Comparison of ENCODE assay signal across 27 cellular contexts in genomic region chr4:189129044-189129443, GRCh38.
"Had no signal": no experiment of that assay in that cellular context is flagged by ENCODE, and none has a peak within 500 bp of the region (broad histone marks: within the 10 kb centered on the region; RNA-seq: fewer than 3 reads in every experiment).

No MANE protein-coding gene starts in this region.

- FAIRE-seq: urothelium cell line had no signal

- H3K27me3 ChIP-seq: stomach, suprapubic skin, testis, thyroid gland, tibial artery, tibial nerve, transverse colon, upper lobe of left lung, upper lobe of right lung, uterus, vagina had no signal

- H3K36me3 ChIP-seq: stomach, suprapubic skin, thoracic aorta, thyroid gland, tibial artery, tibial nerve, transverse colon, upper lobe of left lung, upper lobe of right lung, uterus, vagina had no signal

- H3K9me3 ChIP-seq: stomach, suprapubic skin, testis, thoracic aorta, thyroid gland, tibial artery, tibial nerve, upper lobe of left lung, upper lobe of right lung, uterus, vagina had no signal

- H3K4me1 ChIP-seq: suprapubic skin, testis, thyroid gland, tibial artery, transverse colon, upper lobe of left lung, upper lobe of right lung, uterus, vagina had no signal

- H3K4me3 ChIP-seq: stomach, suprapubic skin, testis, thoracic aorta, thyroid gland, tibial artery, tibial nerve, transverse colon, upper lobe of left lung, upper lobe of right lung, uterus, vagina had no signal

- ATAC-seq: stimulated activated effector memory CD8-positive, alpha-beta T cell treated with anti-CD3 and anti-CD28 coated beads, Interleukin-12 subunit alpha, Interleukin-12 subunit beta, amount 100 ng/mL, for 72 hours; stimulated activated memory B cell treated with anti-CD40 and anti-IgM and Interleukin-4, amounts not matched to agents 10 μg/mL and 1 μg/mL and 100 μg/mL, for 72 hours; stimulated activated naive B cell treated with anti-CD40 and anti-IgM and Interleukin-4, amounts not matched to agents 10 μg/mL and 1 μg/mL and 100 μg/mL, for 72 hours; stimulated activated naive CD8-positive, alpha-beta T cell treated with anti-CD3 and anti-CD28 coated beads, Interleukin-15, amount 100 ng/mL, for 72 hours; stimulated activated naive CD8-positive, alpha-beta T cell treated with anti-CD3 and anti-CD28 coated beads, Interleukin-15, Interleukin-2, amounts not matched to agents 100 U/mL and 50 U/mL, for 24 hours; upper lobe of right lung had no signal

- DNase-seq: stimulated activated CD4-positive, alpha-beta T cell treated with anti-CD3 and anti-CD28 coated beads, Interleukin-2, amount 100 ng/mL, for 48 hours; stimulated activated CD4-positive, alpha-beta T cell treated with anti-CD3 and anti-CD28 coated beads, Interleukin-4, amount 100 ng/mL, for 1 hour; stimulated activated CD4-positive, alpha-beta T cell treated with anti-CD3 and anti-CD28 coated beads, Interleukin-4, amount 100 ng/mL, for 24 hours; stimulated activated CD4-positive, alpha-beta T cell treated with anti-CD3 and anti-CD28 coated beads, Interleukin-4, amount 100 ng/mL, for 4 hours; stimulated activated CD8-positive, alpha-beta memory T cell treated with anti-CD3 and anti-CD28 coated beads, Interleukin-4, amount 100 ng/mL, for 48 hours; stimulated activated naive B cell treated with anti-CD40 and anti-IgM and Interleukin-4, amounts not matched to agents 10 μg/mL and 1 μg/mL and 100 μg/mL, for 72 hours; stimulated activated naive CD4-positive, alpha-beta T cell; stimulated activated naive CD4-positive, alpha-beta T cell treated with Interleukin-2 at 50 U/mL for 16 hours; stimulated activated naive CD8-positive, alpha-beta T cell treated with anti-CD3 and anti-CD28 coated beads, Interleukin-15, amount 100 ng/mL, for 72 hours; stimulated activated naive CD8-positive, alpha-beta T cell treated with anti-CD3 and anti-CD28 coated beads, Interleukin-15, Interleukin-2, amounts not matched to agents 100 U/mL and 50 U/mL, for 24 hours; stomach; substantia nigra; testis; thyroid gland; tibial artery; transverse colon; trophoblast cell; upper lobe of left lung; upper lobe of right lung; uterus had no signal

- H3K27ac ChIP-seq: stomach, suprapubic skin, testis, thoracic aorta, thyroid gland, tibial artery, tibial nerve, transverse colon, upper lobe of left lung, upper lobe of right lung, uterus, vagina had no signal
